ENCODE assay signal across 1 cellular context in genomic region chr1:171716620-171717019, GRCh38.
TF ChIP-seq lines count a peak whose summit lies in the region.

No MANE protein-coding gene starts in this region.

TF ChIP-seq in endothelial cell of umbilical vein, 7 proteins besides CTCF, POLR2A, EP300 and RAD21 (continued from another document):
- peak; percentile 69 for TF ChIP-seq FOS (IDR thresholded peaks at IDR 0.05; ENCODE audit: borderline replicate concordance, insufficient read depth, low read length)
